In genomic region chr9:114029311-114030170, GRCh38 we compare ENCODE assay signal across 17 cellular contexts. TPM values are rescaled to one million over a fixed set of nuclear protein-coding genes. Genes with fewer than 3 reads are reported as not detected.
DNase-seq lines count a peak whose midpoint lies in the region; ATAC-seq lines count a peak whose summit lies in the region.
"Had no signal": no experiment of that assay in that cellular context is flagged by ENCODE, and none has a peak within 500 bp of the region (broad histone marks: within the 10 kb centered on the region; RNA-seq: fewer than 3 reads in every experiment).

No MANE protein-coding gene starts in this region.

- peak; percentile 30 for DNase-seq in activated CD8-positive, alpha-beta memory T cell treated with anti-CD3 and anti-CD28 coated beads for 24 hours
- DNase-seq in activated CD8-positive, alpha-beta memory T cell treated with anti-CD3 and anti-CD28 coated beads, Interleukin-2, amount 50 U/mL, for 4 hours = no peak
- DNase-seq in dermis blood vessel endothelial cell (peak; percentile 62), left lobe of liver (ENCODE audit: low spot score) (peak; percentile 28), pulmonary artery endothelial cell (ENCODE audit: low read depth, low spot score) (peak; percentile 10), NCI-H2081 (lab: John Stamatoyannopoulos, UW) (no peak), AG20443 (ENCODE audit: low spot score) (no peak), NCI-H774 (lab: John Stamatoyannopoulos, UW) (no peak)
- DNase-seq: 8988T, COR-L47, DMS79, MV-4-11, NCI-H1417 treated with DMSO at 0.1 percent for 48 hours, NCI-H2029 treated with DMSO at 0.1 percent for 48 hours, NCI-H524 treated with DMSO at 0.1 percent for 48 hours had no signal

- no peak for ATAC-seq in left lobe of liver

RNA-seq across cellular contexts. Expression of gene AMBP, which starts 48.6 kb away (rescaled TPM):
- 0.17 TPM in 1 of 2 replicates, not detected in the other for total RNA-seq in dermis blood vessel endothelial cell
- total RNA-seq in left lobe of liver = 6,364 TPM
- total RNA-seq in pulmonary artery endothelial cell = not detected in 2 replicates
- total RNA-seq: GM23248, OCI-LY7 had no signal

Comparison
In these comparisons a context has a peak if more than half of its experiments do, and no peak if none do; other contexts are left out.
1. DNase-seq: peak in activated CD8-positive, alpha-beta memory T cell treated with anti-CD3 and anti-CD28 coated beads for 24 hours (single experiment), dermis blood vessel endothelial cell (single experiment), left lobe of liver (single experiment) and pulmonary artery endothelial cell (single experiment); none in activated CD8-positive, alpha-beta memory T cell treated with anti-CD3 and anti-CD28 coated beads, Interleukin-2, amount 50 U/mL, for 4 hours (single experiment), NCI-H2081 (0 of 2), AG20443 (single experiment) and NCI-H774 (single experiment).
2. RNA of gene AMBP, which starts 48.6 kb away (total RNA-seq): 6,364 TPM in left lobe of liver (single experiment); 0.17 TPM in dermis blood vessel endothelial cell and not detected in pulmonary artery endothelial cell; every median in the first group is over 1,000 times any median in the second.